Comparison of ENCODE assay signal across 8 cellular contexts in genomic region chr15:40565333-40566238, GRCh38. TPM values are rescaled to one million over a fixed set of nuclear protein-coding genes. Genes with fewer than 3 reads are reported as not detected.
DNase-seq lines count a peak whose midpoint lies in the region; ATAC-seq and TF ChIP-seq lines count a peak whose summit lies in the region.

No MANE protein-coding gene starts in this region.

- H2AK5ac ChIP-seq in H9 (ENCODE audit: insufficient read length, low read length) = no peak overlapping the region

- H3K4ac ChIP-seq in H9 (ENCODE audit: low read depth, low read length) = no peak overlapping the region

- no peak overlapping the region for H2BK120ac ChIP-seq in H9 (ENCODE audit: low read depth, low read length, poor library complexity, severe bottlenecking)

- H3K27ac Mint-ChIP-seq in H9 (peak overlapping the region; percentile 30 to 96 (median 82); a peak in 6 of 7 replicates), T-helper 17 cell (peak overlapping the region; percentile 90)

- no peak overlapping the region for H4K91ac ChIP-seq in H9 (ENCODE audit: insufficient read length, low read depth, low read length)

- H3K27ac ChIP-seq in H9 (ENCODE audit: insufficient read length, low read depth, low read length) = no peak overlapping the region

- no peak overlapping the region for H3K56ac ChIP-seq in H9 (ENCODE audit: insufficient read length, low read depth, low read length)

- H3K27me3 Mint-ChIP-seq in H9 (ENCODE audit: low read depth) (peaks cover 2% of the 10 kb centered on the region; the same call in 1 of the 2 replicates), T-helper 17 cell (no peaks in the 10 kb centered on the region)

- no peak overlapping the region for H3T11ph ChIP-seq in H9 (ENCODE audit: low read length)

- H3K4me3 ChIP-seq in fibroblast of the aortic adventitia (ENCODE audit: low read depth, low read length) (peak overlapping the region; percentile 80), skeletal muscle satellite cell (ENCODE audit: low read length) (peak overlapping the region; percentile 85)

- peaks cover 0 to 4% (median 0%) of the 10 kb centered on the region in 3 experiments; a peak in 2 of 7 replicates for H3K36me3 Mint-ChIP-seq in H9 (ENCODE audit: insufficient read depth in 1 of 3, low read depth in 3 of 3)
- H3K36me3 Mint-ChIP-seq in T-helper 17 cell (ENCODE audit: low read depth) = no peaks in the 10 kb centered on the region

- no peaks in the 10 kb centered on the region for H3K27me3 ChIP-seq in H9 (ENCODE audit: insufficient read depth, low read length)
- no peaks in the 10 kb centered on the region for H3K27me3 ChIP-seq in skeletal muscle satellite cell (ENCODE audit: control insufficient read depth, insufficient read depth, low read length)

- H3K23me2 ChIP-seq in H9 (ENCODE audit: insufficient read length, low read depth, low read length, poor library complexity, severe bottlenecking) = peaks cover 3% of the 10 kb centered on the region

- WGBS in H9 (ENCODE audit: extremely low coverage, insufficient read length, low lambda C conversion rate) = no CpG with 5 or more reads among the region's 20 CpGs

- H4K20me1 ChIP-seq in H9 (ENCODE audit: control insufficient read depth, insufficient read depth, insufficient read length) = no peaks in the 10 kb centered on the region

- no peak overlapping the region for H3K14ac ChIP-seq in H9 (ENCODE audit: insufficient read depth, low read length)

- no peak overlapping the region for H2BK15ac ChIP-seq in H9 (ENCODE audit: low read depth, low read length)

- H3K79me1 ChIP-seq in H9 (ENCODE audit: insufficient read depth, low read depth, low read length, poor library complexity, severe bottlenecking) = no peaks in the 10 kb centered on the region

- peak overlapping the region; percentile 91 to 95 for H3K4me3 Mint-ChIP-seq in H9
- peak overlapping the region; percentile 92 for H3K4me3 Mint-ChIP-seq in T-helper 17 cell

- no peaks in the 10 kb centered on the region for H3K4me1 ChIP-seq in H9 (ENCODE audit: insufficient read depth, low read length)
- peaks cover 14% of the 10 kb centered on the region for H3K4me1 ChIP-seq in skeletal muscle satellite cell (ENCODE audit: control insufficient read depth, insufficient read depth, low read length)

- DNase-seq in H9 (no peak), T-helper 17 cell (no peak), fibroblast of the aortic adventitia (ENCODE audit: low read depth) (no peak), T1000 (lab: John Stamatoyannopoulos, UW) (no peak), putamen (ENCODE audit: low spot score) (no peak), cerebellar nuclear complex (lab: John Stamatoyannopoulos, UW) (no peak)
- no peak for DNase-seq in activated CD4-positive, CD25-positive, alpha-beta regulatory T cell (lab: John Stamatoyannopoulos, UW)

- no peak overlapping the region for H4K5ac ChIP-seq in H9 (ENCODE audit: insufficient read length, low read depth, low read length)

- H3K9ac ChIP-seq in H9 (ENCODE audit: extremely low read depth, insufficient read length, low read length) (no peak overlapping the region), skeletal muscle satellite cell (ENCODE audit: low read depth, low read length) (peak overlapping the region; percentile 32)

- no peaks in the 10 kb centered on the region for H3K36me3 ChIP-seq in skeletal muscle satellite cell (ENCODE audit: insufficient read depth, low read length)

- H3K23ac ChIP-seq in H9 (ENCODE audit: insufficient read length, low read depth, low read length) = no peak overlapping the region

- peaks cover 6% of the 10 kb centered on the region; the same call in 1 of the 2 replicates for H3K79me2 ChIP-seq in H9 (ENCODE audit: insufficient read depth, low read length)

- H3K9me3 ChIP-seq in H9 (ENCODE audit: control insufficient read depth, low read depth, low read length) (no peaks in the 10 kb centered on the region), T-helper 17 cell (ENCODE audit: control insufficient read depth, low read length, poor library complexity, severe bottlenecking) (no peaks in the 10 kb centered on the region), skeletal muscle satellite cell (replicated peaks; ENCODE audit: low read length) (no peaks in the 10 kb centered on the region)

- H3K18ac ChIP-seq in H9 (ENCODE audit: insufficient read length, low read depth, low read length) = no peak overlapping the region

- H3K4me1 Mint-ChIP-seq in H9 = peaks cover 26 to 30% of the 10 kb centered on the region in 2 experiments
- peaks cover 34% of the 10 kb centered on the region for H3K4me1 Mint-ChIP-seq in T-helper 17 cell

- H2AFZ ChIP-seq in H9 (ENCODE audit: low read length) = peak overlapping the region; percentile 52

- no peak overlapping the region for H2BK20ac ChIP-seq in H9 (ENCODE audit: low read depth, low read length, poor library complexity, severe bottlenecking)

- H2BK5ac ChIP-seq in H9 (ENCODE audit: insufficient read length, low read length) = no peak overlapping the region

- no peaks in the 10 kb centered on the region; a peak in 1 of 5 replicates for H3K9me3 Mint-ChIP-seq in H9

- no peak overlapping the region for H3K4me2 ChIP-seq in H9 (ENCODE audit: insufficient read depth, insufficient read length, low read length)
- H3K4me2 ChIP-seq in skeletal muscle satellite cell (ENCODE audit: low read length) = peak overlapping the region; percentile 89

- ATAC-seq in T-helper 17 cell = no peak

- no peak overlapping the region for H4K8ac ChIP-seq in H9 (replicated peaks; ENCODE audit: insufficient read length, low read depth, low read length)

- TF ChIP-seq CTCF in H9 (conservative IDR thresholded peaks at IDR 0.05) (no peak), fibroblast of the aortic adventitia (IDR thresholded peaks at IDR 0.05; ENCODE audit: insufficient read depth, low read length) (no peak)

- no peak overlapping the region for H2BK12ac ChIP-seq in H9 (ENCODE audit: insufficient read length, low read depth, low read length)

RNA-seq across cellular contexts. Expression of gene CCDC32, which starts 0.7 kb away (rescaled TPM):
- total RNA-seq in H9 (2021) (8.9 and 11.1 TPM in 2 replicates), T-helper 17 cell (10 to 100 TPM; 20.9 to 28.5 TPM), fibroblast of the aortic adventitia (ENCODE audit: low replicate concordance) (21.3 and 24.0 TPM in 2 replicates)
- 10.5 and 11.7 TPM in 2 replicates for total RNA-seq in skeletal muscle satellite cell (2012; rRNA removed)

RNA-seq across cellular contexts. Expression of gene RPUSD2, which starts 3.5 kb away (rescaled TPM):
- total RNA-seq in H9 (2021) = 25.7 and 26.6 TPM in 2 replicates
- total RNA-seq in T-helper 17 cell = 10 to 100 TPM in 1 of 2 donors, 1 to 10 TPM in 1; 9.1 to 15.1 TPM
- total RNA-seq in fibroblast of the aortic adventitia (ENCODE audit: low replicate concordance) = 6.2 and 7.6 TPM in 2 replicates
- total RNA-seq in skeletal muscle satellite cell (2012; rRNA removed) = 13.7 and 15.1 TPM in 2 replicates

RNA-seq across cellular contexts. Expression of gene KNL1, which starts 28.5 kb away (rescaled TPM):
- total RNA-seq in H9 (2021) (16.8 and 19.7 TPM in 2 replicates), T-helper 17 cell (1 to 10 TPM in 1 of 2 donors, under 1 TPM in 1; 0.77 to 4.6 TPM), fibroblast of the aortic adventitia (ENCODE audit: low replicate concordance) (1.3 and 35.9 TPM in 2 replicates)
- 19.0 and 20.5 TPM in 2 replicates for total RNA-seq in skeletal muscle satellite cell (2012; rRNA removed)
